In genomic region chr16:27736431-27736830, GRCh38 we compare ENCODE assay signal across 1 cellular context.
TF ChIP-seq lines count a peak whose summit lies in the region.

No MANE protein-coding gene starts in this region.

TF ChIP-seq in GM23338, 12 proteins besides CTCF, POLR2A, EP300 and RAD21 (continued from another document):
- TF ChIP-seq ZNF462 (CRISPR knock-in tag; IDR thresholded peaks at IDR 0.05) = no peak
- no peak for TF ChIP-seq POLR2AphosphoS5 (IDR thresholded peaks at IDR 0.05; ENCODE audit: low read depth)
- no peak for TF ChIP-seq CREB1 (CRISPR knock-in tag; IDR thresholded peaks at IDR 0.05; ENCODE audit: low read depth)
- no peak for TF ChIP-seq STAT1 (IDR thresholded peaks at IDR 0.05; ENCODE audit: unreplicated experiment)
- TF ChIP-seq ETS1 (IDR thresholded peaks at IDR 0.05) = no peak
- no peak for TF ChIP-seq NANOG (IDR thresholded peaks at IDR 0.05; ENCODE audit: borderline replicate concordance)
- TF ChIP-seq REST (IDR thresholded peaks at IDR 0.05; ENCODE audit: unreplicated experiment) = no peak
- TF ChIP-seq JUNB (IDR thresholded peaks at IDR 0.05; ENCODE audit: unreplicated experiment) = no peak
- TF ChIP-seq EZH2phosphoT487 (IDR thresholded peaks at IDR 0.05; ENCODE audit: unreplicated experiment) = no peak
